In the genomic region with DNA sequence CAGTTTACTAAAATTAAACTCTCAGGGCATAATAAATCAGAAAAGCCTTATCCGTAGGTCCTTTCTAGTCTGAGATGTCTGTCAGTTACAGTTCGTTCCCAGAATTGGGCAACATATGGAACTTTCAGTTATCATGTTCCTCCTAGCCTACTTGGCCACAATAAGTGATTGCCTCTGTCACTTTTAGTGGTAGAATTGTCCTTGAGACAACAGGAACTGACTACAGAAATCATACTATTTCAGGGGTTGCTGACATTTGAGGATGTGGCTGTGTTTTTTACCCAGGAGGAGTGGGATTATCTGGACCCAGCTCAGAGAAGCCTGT, we compare ENCODE assay signal across 8 cellular contexts. TPM values are rescaled to one million over a fixed set of nuclear protein-coding genes. Genes with fewer than 3 reads are reported as not detected.
DNase-seq lines count a peak whose midpoint lies in the region; ATAC-seq, FAIRE-seq and TF ChIP-seq lines count a peak whose summit lies in the region.

No MANE protein-coding gene starts in this region.

- no peak overlapping the region for H2BK15ac ChIP-seq in IMR-90 (ENCODE audit: low read depth, low read length)
- no peak overlapping the region for H2BK15ac ChIP-seq in mesendoderm (replicated peaks; ENCODE audit: low read depth)

- H3K9ac ChIP-seq in IMR-90 (ENCODE audit: low read depth, low read length) (peak overlapping the region; percentile 74; the same call in 1 of the 2 replicates), GM12878 (ENCODE audit: control insufficient read depth, insufficient read depth, low read length) (peak overlapping the region; percentile 76), mesendoderm (ENCODE audit: low read length) (peak overlapping the region; percentile 72)

- dilution Hi-C loops in IMR-90 (cut with HindIII; ENCODE audit: low sequenced_read_pairs, unreplicated experiment) = no loop called here

- peak overlapping the region; percentile 83; the same call in 1 of the 2 replicates for H3K23ac ChIP-seq in IMR-90 (ENCODE audit: low read depth, low read length)
- H3K23ac ChIP-seq in mesendoderm (ENCODE audit: low read length) = no peak overlapping the region

- TF ChIP-seq POLR2A in IMR-90 (IDR thresholded peaks at IDR 0.05; ENCODE audit: low read depth, low read length) = no peak
- no peak for TF ChIP-seq POLR2A in GM12878 (IDR thresholded peaks at IDR 0.05; ENCODE audit: low read depth, low read length)

- H3K4me1 ChIP-seq in A673 (ENCODE audit: insufficient read depth, low read length, poor library complexity, severe bottlenecking) = peaks cover 4% of the 10 kb centered on the region
- H3K4me1 ChIP-seq in IMR-90 (ENCODE audit: control insufficient read depth, insufficient read depth, low read length) = peaks cover 2% of the 10 kb centered on the region
- 0 out of 2 replicates have a peak, but pooled peaks cover 3% of the 10 kb centered on the region for H3K4me1 ChIP-seq in GM12878 (ENCODE audit: control insufficient read depth, insufficient read depth, low read length)
- peaks cover 6% of the 10 kb centered on the region for H3K4me1 ChIP-seq in mesendoderm (ENCODE audit: control insufficient read depth, low read depth, low read length)

- H3K79me2 ChIP-seq in GM12878 (ENCODE audit: control insufficient read depth, insufficient read depth, low read length) = peaks cover 58% of the 10 kb centered on the region
- H3K79me2 ChIP-seq in mesendoderm (ENCODE audit: control insufficient read depth, insufficient read depth, low read length) = peaks cover 30% of the 10 kb centered on the region

- H2BK5ac ChIP-seq in IMR-90 (ENCODE audit: low read depth, low read length, poor library complexity, severe bottlenecking) (no peak overlapping the region), mesendoderm (ENCODE audit: low read length) (no peak overlapping the region)

- H4K91ac ChIP-seq in IMR-90 (ENCODE audit: insufficient read depth, low read depth, low read length) = no peak overlapping the region

- H3K4ac ChIP-seq in IMR-90 (ENCODE audit: low read depth, low read length) = no peak overlapping the region
- H3K4ac ChIP-seq in mesendoderm (ENCODE audit: low read depth, low read length) = no peak overlapping the region

- no peaks in the 10 kb centered on the region for H4K20me1 ChIP-seq in IMR-90 (ENCODE audit: insufficient read depth, low read length)
- no peaks in the 10 kb centered on the region for H4K20me1 ChIP-seq in GM12878 (ENCODE audit: control insufficient read depth, insufficient read depth)

- intact Hi-C loops in A673 (cut with micrococcal nuclease; ENCODE audit: unreplicated experiment) (no loop called here), IMR-90 (cut with micrococcal nuclease) (loop anchor here (5.0 kb wide), 1 partner anchor 133 kb away; the partner anchor contains the start of gene RNF20), GM12878 (cut with micrococcal nuclease; ENCODE audit: unreplicated experiment) (loop anchor here (2.0 to 5.0 kb wide), 2 partner anchors 48 to 133 kb away; partner anchors contain the start of gene RNF20)

- no peak overlapping the region for H2BK20ac ChIP-seq in IMR-90 (ENCODE audit: low read depth, low read length)

- no peak for TF ChIP-seq EP300 in GM12878 (IDR thresholded peaks at IDR 0.05; ENCODE audit: borderline replicate concordance in 1 of 2, control insufficient read depth in 1 of 2, low read depth in 2 of 2, low read length in 2 of 2)

- H4K5ac ChIP-seq in IMR-90 (ENCODE audit: low read depth, low read length) (no peak overlapping the region), mesendoderm (ENCODE audit: low read length) (no peak overlapping the region)

- no peak overlapping the region for H2AFZ ChIP-seq in IMR-90 (replicated peaks; ENCODE audit: low read length, poor library complexity)
- no peak overlapping the region for H2AFZ ChIP-seq in GM12878 (ENCODE audit: control insufficient read depth, low read depth, low read length)

- H2AK5ac ChIP-seq in IMR-90 (ENCODE audit: low read depth, low read length) (no peak overlapping the region), mesendoderm (ENCODE audit: low read length) (no peak overlapping the region)

- no peaks in the 10 kb centered on the region for H3K27me3 ChIP-seq in A673 (replicated peaks; ENCODE audit: insufficient read depth, low read depth, low read length, poor library complexity)
- H3K27me3 ChIP-seq in IMR-90 (ENCODE audit: control insufficient read depth, insufficient read depth, low read length) = no peaks in the 10 kb centered on the region
- H3K27me3 ChIP-seq in GM12878 (replicated peaks in 1 of 2; ENCODE audit: control insufficient read depth in 2 of 2, insufficient read depth in 2 of 2, low read length in 1 of 2) = no peaks in the 10 kb centered on the region
- H3K27me3 ChIP-seq in mesendoderm (ENCODE audit: insufficient read depth, low read length, poor library complexity) = no peaks in the 10 kb centered on the region

- H2BK120ac ChIP-seq in IMR-90 (ENCODE audit: low read depth, low read length) (no peak overlapping the region), mesendoderm (ENCODE audit: low read depth, low read length) (no peak overlapping the region)

- SMC1A ChIA-PET in GM12878 (lab: Charles Lee; ENCODE audit: uncharacterized antibody, unreplicated experiment) = interaction anchor here (0.8 to 2.7 kb wide), 6 partner anchors 17 to 130 kb away, joined by 3 to 12 read pairs (median 4); no protein-coding TSS in a partner anchor

- DNase-seq in A673 (ENCODE audit: low spot score) = no peak
- DNase-seq in IMR-90 = no peak
- no peak for DNase-seq in GM12878 (ENCODE audit: low read depth, low spot score)
- DNase-seq in mesendoderm = no peak
- no peak for DNase-seq in DMS114 treated with DMSO at 0.1 percent for 48 hours (lab: John Stamatoyannopoulos, UW; ENCODE audit: unreplicated experiment)
- no peak for DNase-seq in COLO668 (lab: John Stamatoyannopoulos, UW; ENCODE audit: unreplicated experiment)

- no peak for FAIRE-seq in GM12878 (lab: Jason Lieb, UNC)

- H2AK9ac ChIP-seq in IMR-90 (replicated peaks; ENCODE audit: low read depth, low read length, poor library complexity) = no peak overlapping the region

- peaks cover 63% of the 10 kb centered on the region for H3K36me3 ChIP-seq in A673 (ENCODE audit: insufficient read depth, low read length, poor library complexity, severe bottlenecking)
- H3K36me3 ChIP-seq in IMR-90 (ENCODE audit: control insufficient read depth, insufficient read depth, low read length) = peaks cover 18% of the 10 kb centered on the region
- H3K36me3 ChIP-seq in GM12878 (ENCODE audit: control insufficient read depth in 2 of 2, insufficient read depth in 2 of 2, low read length in 1 of 2) = peaks cover 0 to 28% of the 10 kb centered on the region in 2 experiments; a peak in 2 of 4 replicates
- no peaks in the 10 kb centered on the region for H3K36me3 ChIP-seq in mesendoderm (ENCODE audit: control insufficient read depth, insufficient read depth, low read length)

- POLR2A ChIA-PET in A673 (lab: Charles Lee; ENCODE audit: low non-redundant PET) (no interaction called here), IMR-90 (lab: Charles Lee; ENCODE audit: unreplicated experiment) (no interaction called here), GM12878 (lab: Charles Lee) (interaction anchor here (0.6 to 2.4 kb wide), 6 partner anchors 22 to 1051 kb away, joined by 3 to 16 read pairs (median 4); partner anchors contain the start of gene RNF20)

- H3K9me3 ChIP-seq in A673 (ENCODE audit: low read depth, low read length, poor library complexity, severe bottlenecking) (peaks cover 22% of the 10 kb centered on the region), IMR-90 (ENCODE audit: control insufficient read depth, insufficient read depth, low read length) (peaks cover 2% of the 10 kb centered on the region; the same call in 1 of the 2 replicates), GM12878 (replicated peaks; ENCODE audit: control insufficient read depth, insufficient read depth, low read length) (peaks cover 11% of the 10 kb centered on the region)

- in situ Hi-C loops in IMR-90 (cut with MboI; ENCODE audit: low sequenced_read_pairs) = no loop called here
- in situ Hi-C loops in GM12878 (cut with MboI) = loop anchor here (5.0 kb wide), 1 partner anchor 133 kb away; the partner anchor contains the start of gene RNF20

- no peak for TF ChIP-seq CTCF in A673 (conservative IDR thresholded peaks at IDR 0.05; ENCODE audit: low read depth, low read length)
- TF ChIP-seq CTCF in IMR-90 (conservative IDR thresholded peaks at IDR 0.05; ENCODE audit: low read depth, low read length) = no peak
- no peak for TF ChIP-seq CTCF in GM12878 (IDR thresholded peaks at IDR 0.05 in 2 of 3, conservative IDR thresholded peaks at IDR 0.05 in 1 of 3; ENCODE audit: control insufficient read depth in 2 of 3, extremely low read depth in 1 of 3, insufficient read depth in 1 of 3, low read depth in 3 of 3, low read length in 3 of 3)

- H4K8ac ChIP-seq in IMR-90 (ENCODE audit: low read depth in 2 of 2, low read length in 2 of 2) = 0 out of 4 replicates have a peak overlapping the region, but pooled peaks of 1 of the 2 experiments have one; percentile 36
- no peak overlapping the region for H4K8ac ChIP-seq in mesendoderm (ENCODE audit: low read depth, low read length)

- BruUV-seq in A673 (replicated peaks; lab: Mats Ljungman, UMichigan) (no TSS peak), IMR-90 (replicated peaks; lab: Mats Ljungman, UMichigan) (no TSS peak), GM12878 (replicated peaks; lab: Mats Ljungman, UMichigan) (no TSS peak)

- RAD21 ChIA-PET in GM12878 (lab: Charles Lee; ENCODE audit: unreplicated experiment) = interaction anchor here (0.7 to 3.0 kb wide), 4 partner anchors 11 to 49 kb away, joined by 3 to 14 read pairs (median 8); no protein-coding TSS in a partner anchor

- H3K4me3 ChIP-seq in A673 (ENCODE audit: low read depth, low read length, poor library complexity, severe bottlenecking) (peak overlapping the region; percentile 62), IMR-90 (ENCODE audit: insufficient read depth, low read depth, low read length) (peak overlapping the region; percentile 58), GM12878 (peak overlapping the region; percentile 80), mesendoderm (ENCODE audit: low read length) (peak overlapping the region; percentile 59)

- TF ChIP-seq RAD21 in IMR-90 (IDR thresholded peaks at IDR 0.05; ENCODE audit: low read length) (no peak), GM12878 (IDR thresholded peaks at IDR 0.05; ENCODE audit: insufficient read depth, low read depth, low read length) (no peak)

- H3K9me1 ChIP-seq in IMR-90 (ENCODE audit: insufficient read depth, low read length) = no peaks in the 10 kb centered on the region

- no peak overlapping the region for H3K56ac ChIP-seq in IMR-90 (ENCODE audit: extremely low read depth, insufficient read depth, low read length)
- peak overlapping the region; percentile 80 for H3K56ac ChIP-seq in mesendoderm (ENCODE audit: low read length)

- H3K27ac ChIP-seq in A673 (ENCODE audit: low read depth, low read length, poor library complexity, severe bottlenecking) (no peak overlapping the region), IMR-90 (ENCODE audit: insufficient read depth, low read length) (no peak overlapping the region), GM12878 (ENCODE audit: control insufficient read depth, insufficient read depth) (peak overlapping the region; percentile 72), mesendoderm (ENCODE audit: low read depth, low read length) (no peak overlapping the region)

- ATAC-seq in IMR-90 (ENCODE audit: low read depth) = no peak
- ATAC-seq in GM12878 = no peak
- ATAC-seq in HG03135 (IDR thresholded peaks at IDR 0.05; ENCODE audit: unreplicated experiment) = no peak
- ATAC-seq in HG02763 (IDR thresholded peaks at IDR 0.05; ENCODE audit: unreplicated experiment) = no peak

- H3K18ac ChIP-seq in IMR-90 (ENCODE audit: low read depth, low read length) (no peak overlapping the region), mesendoderm (ENCODE audit: low read length) (no peak overlapping the region)

- WGBS in IMR-90 (ENCODE audit: extremely low coverage in 2 of 2, insufficient read length in 1 of 2), 2 experiments = no CpG with 5 or more reads among the region's 2 CpGs
- 3% methylated on average over 2 of the region's 2 CpGs for WGBS in GM12878 (ENCODE audit: insufficient coverage, insufficient replicate concordance, low lambda C conversion rate, missing lambda C conversion rate)
- no CpG with 5 or more reads among the region's 2 CpGs for WGBS in mesendoderm (ENCODE audit: extremely low coverage, insufficient coverage, low lambda C conversion rate)

- CTCF ChIA-PET in A673 (lab: Charles Lee) (interaction anchor here (1.1 kb wide), 1 partner anchor 11 kb away, joined by 4 read pairs; no protein-coding TSS in a partner anchor), IMR-90 (lab: Yijun Ruan, JAX) (interaction anchor here (1.6 kb wide), 1 partner anchor 11 kb away, joined by 5 read pairs; no protein-coding TSS in a partner anchor), GM12878 (lab: Yijun Ruan, JAX) (interaction anchor here (0.7 to 3.6 kb wide), 5 partner anchors 11 to 280 kb away, joined by 3 to 23 read pairs (median 3); no protein-coding TSS in a partner anchor)

- H3K79me1 ChIP-seq in IMR-90 (ENCODE audit: low read depth in 1 of 2, low read length in 2 of 2) (peaks cover 32 to 40% of the 10 kb centered on the region in 2 experiments), mesendoderm (ENCODE audit: low read length) (peaks cover 5% of the 10 kb centered on the region)

- H3K4me2 ChIP-seq in IMR-90 (ENCODE audit: low read depth, low read length) = peak overlapping the region; percentile 97
- H3K4me2 ChIP-seq in GM12878 (ENCODE audit: control insufficient read depth, insufficient read depth) = peak overlapping the region; percentile 94
- peak overlapping the region; percentile 41 for H3K4me2 ChIP-seq in mesendoderm (ENCODE audit: low read length)

- no peak overlapping the region for H3K14ac ChIP-seq in IMR-90 (replicated peaks; ENCODE audit: low read depth, low read length)

RNA-seq across cellular contexts. Expression of gene ZNF189, which starts 1.0 kb away (rescaled TPM):
- total RNA-seq in A673 (2021) = 16.8 and 17.6 TPM in 2 replicates
- 19.9 and 21.4 TPM in 2 replicates for total RNA-seq in IMR-90 (2012; rRNA removed)
- polyA plus RNA-seq in IMR-90 (2012; rRNA removed) = 3.7 and 5.9 TPM in 2 replicates
- polyA plus RNA-seq in IMR-90 (2012; cell fraction: cytosol; rRNA removed) = 0.43 and 0.67 TPM in 2 replicates
- 1.2 and 18.2 TPM in 2 replicates for polyA plus RNA-seq in IMR-90 (2012; cell fraction: nucleus; rRNA removed; ENCODE audit: low replicate concordance)
- total RNA-seq in GM12878 (2013; cell fraction: nucleolus; rRNA removed) = 36.4 and 37.2 TPM in 2 replicates
- 7.9 and 9.8 TPM in 2 replicates for total RNA-seq in GM12878 (2014; rRNA removed)
- 12.2 and 12.3 TPM in 2 replicates for total RNA-seq in GM12878 (2014; rRNA removed; fragmentation: Illumina TruSeq; extraction: Trizol)
- total RNA-seq in GM12878 (2021) = 8.7 and 9.6 TPM in 2 replicates
- polyA plus RNA-seq in GM12878 (2011; ENCODE audit: low read depth) = 3.8 TPM
- polyA plus RNA-seq in GM12878 (2011; rRNA removed) = 8.6 and 13.7 TPM in 2 replicates
- 2.6 and 3.6 TPM in 2 replicates for polyA plus RNA-seq in GM12878 (2011; cell fraction: cytosol; rRNA removed)
- polyA plus RNA-seq in GM12878 (2011; cell fraction: nucleus; rRNA removed) = 9.2 and 10.7 TPM in 2 replicates
- 6.3 and 8.4 TPM in 2 replicates for polyA plus RNA-seq in GM12878 (2012)
- polyA plus RNA-seq in GM12878 (2014; fragmentation: Illumina TruSeq; extraction: Trizol) = 10.7 and 12.6 TPM in 2 replicates
- 1 to 10 TPM; 3.1 to 3.6 TPM for polyA plus RNA-seq in GM12878 (2014; fragmentation: Nextera tagmentation; extraction: Ambion mirVana)
- polyA plus RNA-seq in GM12878 (2014; rRNA removed) = 5.8 and 6.9 TPM in 2 replicates
- polyA plus RNA-seq in GM12878 (2016; fragmentation: Nextera tagmentation; extraction: Ambion mirVana) = 1 to 10 TPM; 5.1 to 5.2 TPM
- 6.4 and 10.8 TPM in 2 replicates for polyA minus RNA-seq in GM12878 (2011; rRNA and poly(A)+ RNA removed)
- 2.7 and 3.2 TPM in 2 replicates for polyA minus RNA-seq in GM12878 (2011; cell fraction: cytosol; rRNA and poly(A)+ RNA removed)
- 11.7 and 14.7 TPM in 2 replicates for polyA minus RNA-seq in GM12878 (2011; cell fraction: nucleus; rRNA and poly(A)+ RNA removed)
- polyA plus RNA-seq in mesendoderm (2013, experiment 1 of 2) = 6.9 TPM
- polyA plus RNA-seq in mesendoderm (2013, experiment 2 of 2) = 7.2 TPM

RNA-seq across cellular contexts. Expression of gene MRPL50, which starts 1.2 kb away (rescaled TPM):
- total RNA-seq in A673 (2021) (15.4 and 17.0 TPM in 2 replicates), IMR-90 (2012; rRNA removed) (8.6 and 11.1 TPM in 2 replicates), GM12878 (2014; rRNA removed) (18.2 and 22.0 TPM in 2 replicates), GM12878 (2014; rRNA removed; fragmentation: Illumina TruSeq; extraction: Trizol) (25.2 and 25.7 TPM in 2 replicates), GM12878 (2021) (12.8 and 13.5 TPM in 2 replicates)
- polyA plus RNA-seq in IMR-90 (2012; rRNA removed) (6.4 and 7.5 TPM in 2 replicates), GM12878 (2011; rRNA removed) (30.0 and 42.8 TPM in 2 replicates), GM12878 (2014; fragmentation: Illumina TruSeq; extraction: Trizol) (25.7 and 29.6 TPM in 2 replicates), GM12878 (2014; fragmentation: Nextera tagmentation; extraction: Ambion mirVana) (10 to 100 TPM; 50.3 to 79.4 TPM), GM12878 (2014; rRNA removed) (13.8 and 14.1 TPM in 2 replicates), GM12878 (2016; fragmentation: Nextera tagmentation; extraction: Ambion mirVana) (10 to 100 TPM; 33.9 to 34.8 TPM)
- polyA plus RNA-seq in IMR-90 (2012; cell fraction: cytosol; rRNA removed) = 0.71 and 2.2 TPM in 2 replicates
- polyA plus RNA-seq in IMR-90 (2012; cell fraction: nucleus; rRNA removed; ENCODE audit: low replicate concordance) = 0.13 and 2.2 TPM in 2 replicates
- 21.4 and 24.7 TPM in 2 replicates for total RNA-seq in GM12878 (2013; cell fraction: nucleolus; rRNA removed)
- 8.9 TPM for polyA plus RNA-seq in GM12878 (2011; ENCODE audit: low read depth)
- polyA plus RNA-seq in GM12878 (2011; cell fraction: cytosol; rRNA removed) = 7.8 and 11.4 TPM in 2 replicates
- polyA plus RNA-seq in GM12878 (2011; cell fraction: nucleus; rRNA removed) = 8.9 and 9.2 TPM in 2 replicates
- polyA plus RNA-seq in GM12878 (2012) = 8.2 and 10.1 TPM in 2 replicates
- 3.5 and 5.4 TPM in 2 replicates for polyA minus RNA-seq in GM12878 (2011; rRNA and poly(A)+ RNA removed)
- 2.0 and 3.1 TPM in 2 replicates for polyA minus RNA-seq in GM12878 (2011; cell fraction: cytosol; rRNA and poly(A)+ RNA removed)
- 4.8 and 5.7 TPM in 2 replicates for polyA minus RNA-seq in GM12878 (2011; cell fraction: nucleus; rRNA and poly(A)+ RNA removed)
- polyA plus RNA-seq in mesendoderm (2013, experiment 1 of 2) = 27.0 TPM
- 27.8 TPM for polyA plus RNA-seq in mesendoderm (2013, experiment 2 of 2)

RNA-seq across cellular contexts. Expression of gene BAAT, which starts 14.8 kb away (rescaled TPM):
- 0.09 and 0.17 TPM in 2 replicates for total RNA-seq in A673 (2021)
- under 0.01 TPM in 1 of 2 replicates, not detected in the other for total RNA-seq in IMR-90 (2012; rRNA removed)
- polyA plus RNA-seq in IMR-90 (2012; rRNA removed) = not detected in 2 replicates
- polyA plus RNA-seq in IMR-90 (2012; cell fraction: cytosol; rRNA removed) = not detected in 2 replicates
- polyA plus RNA-seq in IMR-90 (2012; cell fraction: nucleus; rRNA removed; ENCODE audit: low replicate concordance) = 0.02 and 0.09 TPM in 2 replicates
- total RNA-seq in GM12878 (2013; cell fraction: nucleolus; rRNA removed) = not detected in 2 replicates
- 0.06 TPM in 1 of 2 replicates, not detected in the other for total RNA-seq in GM12878 (2014; rRNA removed)
- total RNA-seq in GM12878 (2014; rRNA removed; fragmentation: Illumina TruSeq; extraction: Trizol) = 0.04 and 0.05 TPM in 2 replicates
- total RNA-seq in GM12878 (2021) = 0.16 and 0.26 TPM in 2 replicates
- not detected for polyA plus RNA-seq in GM12878 (2011; ENCODE audit: low read depth)
- 0.04 and 0.05 TPM in 2 replicates for polyA plus RNA-seq in GM12878 (2011; rRNA removed)
- polyA plus RNA-seq in GM12878 (2011; cell fraction: cytosol; rRNA removed) = not detected in 2 replicates
- polyA plus RNA-seq in GM12878 (2011; cell fraction: nucleus; rRNA removed) = 0.06 and 0.12 TPM in 2 replicates
- polyA plus RNA-seq in GM12878 (2012) = not detected in 2 replicates
- polyA plus RNA-seq in GM12878 (2014; fragmentation: Illumina TruSeq; extraction: Trizol) = 0.06 and 0.08 TPM in 2 replicates
- polyA plus RNA-seq in GM12878 (2014; fragmentation: Nextera tagmentation; extraction: Ambion mirVana) = under 1 TPM; 0.02 to 0.10 TPM
- polyA plus RNA-seq in GM12878 (2014; rRNA removed) = 0.08 and 0.10 TPM in 2 replicates
- polyA plus RNA-seq in GM12878 (2016; fragmentation: Nextera tagmentation; extraction: Ambion mirVana) = not detected
- 0.15 TPM in 1 of 2 replicates, not detected in the other for polyA minus RNA-seq in GM12878 (2011; rRNA and poly(A)+ RNA removed)
- not detected in 2 replicates for polyA minus RNA-seq in GM12878 (2011; cell fraction: cytosol; rRNA and poly(A)+ RNA removed)
- not detected in 2 replicates for polyA minus RNA-seq in GM12878 (2011; cell fraction: nucleus; rRNA and poly(A)+ RNA removed)
- 0.20 TPM for polyA plus RNA-seq in mesendoderm (2013, experiment 1 of 2)
- 0.13 TPM for polyA plus RNA-seq in mesendoderm (2013, experiment 2 of 2)

RNA-seq across cellular contexts. Expression of gene ALDOB, which starts 36.0 kb away (rescaled TPM):
- total RNA-seq in A673 (2021) (not detected in 2 replicates), IMR-90 (2012; rRNA removed) (not detected in 2 replicates), GM12878 (2014; rRNA removed) (not detected in 2 replicates), GM12878 (2014; rRNA removed; fragmentation: Illumina TruSeq; extraction: Trizol) (not detected in 2 replicates), GM12878 (2021) (0.66 and 0.82 TPM in 2 replicates)
- polyA plus RNA-seq in IMR-90 (2012; rRNA removed) (not detected in 2 replicates), GM12878 (2011; rRNA removed) (0.04 and 0.09 TPM in 2 replicates), GM12878 (2014; fragmentation: Illumina TruSeq; extraction: Trizol) (not detected in 2 replicates), GM12878 (2014; fragmentation: Nextera tagmentation; extraction: Ambion mirVana) (not detected), GM12878 (2014; rRNA removed) (0.03 TPM in 1 of 2 replicates, not detected in the other), GM12878 (2016; fragmentation: Nextera tagmentation; extraction: Ambion mirVana) (not detected)
- polyA plus RNA-seq in IMR-90 (2012; cell fraction: cytosol; rRNA removed) = not detected in 2 replicates
- polyA plus RNA-seq in IMR-90 (2012; cell fraction: nucleus; rRNA removed; ENCODE audit: low replicate concordance) = not detected in 2 replicates
- total RNA-seq in GM12878 (2013; cell fraction: nucleolus; rRNA removed) = not detected in 2 replicates
- not detected for polyA plus RNA-seq in GM12878 (2011; ENCODE audit: low read depth)
- 0.10 and 0.13 TPM in 2 replicates for polyA plus RNA-seq in GM12878 (2011; cell fraction: cytosol; rRNA removed)
- polyA plus RNA-seq in GM12878 (2011; cell fraction: nucleus; rRNA removed) = not detected in 2 replicates
- not detected in 2 replicates for polyA plus RNA-seq in GM12878 (2012)
- polyA minus RNA-seq in GM12878 (2011; rRNA and poly(A)+ RNA removed) = 0.41 TPM in 1 of 2 replicates, not detected in the other
- not detected in 2 replicates for polyA minus RNA-seq in GM12878 (2011; cell fraction: cytosol; rRNA and poly(A)+ RNA removed)
- polyA minus RNA-seq in GM12878 (2011; cell fraction: nucleus; rRNA and poly(A)+ RNA removed) = not detected in 2 replicates
- polyA plus RNA-seq in mesendoderm (2013, experiment 1 of 2) = not detected
- polyA plus RNA-seq in mesendoderm (2013, experiment 2 of 2) = not detected

Comparison
In these comparisons a context has a peak if more than half of its experiments do, and no peak if none do; other contexts are left out.
1. H3K4me2 ChIP-seq: peak in every context shown above with its lines; median percentile 97 in IMR-90; 94 in GM12878; 41 in mesendoderm.